18 cellular contexts compared by ENCODE assay signal in genomic region chr3:48723725-48724124, GRCh38.
"Had no signal": no experiment of that assay in that cellular context is flagged by ENCODE, and none has a peak within 500 bp of the region (broad histone marks: within the 10 kb centered on the region; RNA-seq: fewer than 3 reads in every experiment).

No MANE protein-coding gene starts in this region.

- H3K27ac ChIP-seq: lower lobe of right lung, ovary, right atrium auricular region, stomach, thyroid gland, upper lobe of left lung had no signal

- H3K4me3 Mint-ChIP-seq: effector memory CD8-positive, alpha-beta T cell; natural killer cell had no signal

- H3K36me3 ChIP-seq: lower lobe of right lung, ovary, right atrium auricular region, stomach, thyroid gland, upper lobe of left lung had no signal

- H3K36me3 Mint-ChIP-seq: natural killer cell had no signal

- ATAC-seq: effector memory CD8-positive, alpha-beta T cell; left ventricle myocardium superior; lower lobe of right lung; natural killer cell; sciatic nerve had no signal

- H3K4me3 ChIP-seq: lower lobe of right lung, ovary, right atrium auricular region, smooth muscle cell, stomach, thyroid gland, upper lobe of left lung had no signal

- H3K9me3 Mint-ChIP-seq: effector memory CD8-positive, alpha-beta T cell; natural killer cell had no signal

- H3K4me1 ChIP-seq: lower lobe of right lung, right atrium auricular region, thyroid gland had no signal

- H3K4me1 Mint-ChIP-seq: natural killer cell had no signal

- DNase-seq: cortex of kidney; effector memory CD8-positive, alpha-beta T cell; left ventricle myocardium superior; lower lobe of right lung; natural killer cell; occipital lobe; ovary; stimulated activated CD4-positive, alpha-beta T cell treated with anti-CD3 and anti-CD28 coated beads, Interleukin-12 subunit alpha, Interleukin-12 subunit beta, amount 100 ng/mL, for 4 hours; stimulated activated CD4-positive, alpha-beta T cell treated with anti-CD3 and anti-CD28 coated beads, Interleukin-1b, Interleukin-23, amount 100 ng/mL, for 48 hours; stimulated activated CD4-positive, alpha-beta T cell treated with anti-CD3 and anti-CD28 coated beads, Interleukin-4, amount 100 ng/mL, for 1 hour; stimulated activated CD8-positive, alpha-beta memory T cell treated with anti-CD3 and anti-CD28 coated beads, Interleukin-4, amount 100 ng/mL, for 48 hours; stimulated activated naive CD4-positive, alpha-beta T cell; stomach; thyroid gland; upper lobe of left lung had no signal

- H3K27ac Mint-ChIP-seq: effector memory CD8-positive, alpha-beta T cell; natural killer cell had no signal

- H3K9me3 ChIP-seq: lower lobe of right lung, ovary, right atrium auricular region, stomach, thyroid gland, upper lobe of left lung had no signal

- H3K27me3 ChIP-seq: ovary, right atrium auricular region, stomach, thyroid gland, upper lobe of left lung had no signal
